In the genomic region with DNA sequence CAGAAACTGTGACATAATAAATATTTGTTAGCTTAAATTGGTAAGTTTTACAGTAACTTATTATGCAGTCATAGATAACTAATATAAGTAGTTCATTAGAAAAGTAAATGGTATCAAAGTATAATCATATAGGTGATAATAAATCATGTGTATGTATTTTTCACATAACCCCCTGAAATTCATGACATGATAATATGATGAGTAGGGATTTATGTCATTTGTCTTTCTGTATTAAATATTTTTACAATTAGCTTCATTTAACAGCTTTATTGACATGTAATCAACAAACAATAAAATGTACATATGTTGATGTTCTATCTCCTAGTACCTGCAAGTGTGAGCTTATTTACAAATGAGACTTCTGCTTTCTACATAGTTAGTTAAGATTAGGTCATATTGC, we compare ENCODE assay signal across 18 cellular contexts.
"Had no signal": no experiment of that assay in that cellular context is flagged by ENCODE, and none has a peak within 500 bp of the region (broad histone marks: within the 10 kb centered on the region; RNA-seq: fewer than 3 reads in every experiment).

No MANE protein-coding gene starts in this region.

- DNase-seq: KBM-7, NCI-H1092 treated with DMSO at 0.1 percent for 48 hours, NCI-H1436, NCI-H187, NCI-H2029, NCI-H2081 treated with DMSO at 0.1 percent for 48 hours, NCI-H2171, NCI-H226, NCI-H446, NCI-H510A, NCI-H524 treated with DMSO at 0.1 percent for 48 hours, NCI-H69, NCI-H774, Right ventricle myocardium superior, RPMI8226, SK-N-SH, T-helper 2 cell had no signal

- FAIRE-seq: RCC 7860 had no signal
